Comparison of ENCODE assay signal across 2 cellular contexts in genomic region chr5:36238896-36239295, GRCh38.
TF ChIP-seq lines count a peak whose summit lies in the region.

No MANE protein-coding gene starts in this region.

TF ChIP-seq in SK-N-SH, 30 proteins besides CTCF, POLR2A, EP300 and RAD21 (continued from another document):
- TF ChIP-seq GATA2 (CRISPR knock-in tag; IDR thresholded peaks at IDR 0.05) (peak; percentile 25; the same call in 1 of the 2 replicates), USF1 (IDR thresholded peaks at IDR 0.05; ENCODE audit: borderline replicate concordance, low read depth) (no peak)
TF ChIP-seq in SK-N-SH: peak in this region for 1.

TF ChIP-seq in HepG2, 621 proteins besides CTCF, POLR2A, EP300 and RAD21:
- TF ChIP-seq, protein P1, sequence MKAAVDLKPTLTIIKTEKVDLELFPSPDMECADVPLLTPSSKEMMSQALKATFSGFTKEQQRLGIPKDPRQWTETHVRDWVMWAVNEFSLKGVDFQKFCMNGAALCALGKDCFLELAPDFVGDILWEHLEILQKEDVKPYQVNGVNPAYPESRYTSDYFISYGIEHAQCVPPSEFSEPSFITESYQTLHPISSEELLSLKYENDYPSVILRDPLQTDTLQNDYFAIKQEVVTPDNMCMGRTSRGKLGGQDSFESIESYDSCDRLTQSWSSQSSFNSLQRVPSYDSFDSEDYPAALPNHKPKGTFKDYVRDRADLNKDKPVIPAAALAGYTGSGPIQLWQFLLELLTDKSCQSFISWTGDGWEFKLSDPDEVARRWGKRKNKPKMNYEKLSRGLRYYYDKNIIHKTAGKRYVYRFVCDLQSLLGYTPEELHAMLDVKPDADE (CRISPR knock-in tag; IDR thresholded peaks at IDR 0.05) = no peak
- TF ChIP-seq GATAD1 (CRISPR knock-in tag; IDR thresholded peaks at IDR 0.05) (peak; percentile 3; the same call in 1 of the 2 replicates), ETV6 (CRISPR knock-in tag; conservative IDR thresholded peaks at IDR 0.05) (no peak), MATR3 (CRISPR knock-in tag; IDR thresholded peaks at IDR 0.05) (no peak), PLSCR1 (CRISPR knock-in tag; IDR thresholded peaks at IDR 0.05; ENCODE audit: borderline replicate concordance) (no peak)
